19 cellular contexts compared by ENCODE assay signal in the genomic region with DNA sequence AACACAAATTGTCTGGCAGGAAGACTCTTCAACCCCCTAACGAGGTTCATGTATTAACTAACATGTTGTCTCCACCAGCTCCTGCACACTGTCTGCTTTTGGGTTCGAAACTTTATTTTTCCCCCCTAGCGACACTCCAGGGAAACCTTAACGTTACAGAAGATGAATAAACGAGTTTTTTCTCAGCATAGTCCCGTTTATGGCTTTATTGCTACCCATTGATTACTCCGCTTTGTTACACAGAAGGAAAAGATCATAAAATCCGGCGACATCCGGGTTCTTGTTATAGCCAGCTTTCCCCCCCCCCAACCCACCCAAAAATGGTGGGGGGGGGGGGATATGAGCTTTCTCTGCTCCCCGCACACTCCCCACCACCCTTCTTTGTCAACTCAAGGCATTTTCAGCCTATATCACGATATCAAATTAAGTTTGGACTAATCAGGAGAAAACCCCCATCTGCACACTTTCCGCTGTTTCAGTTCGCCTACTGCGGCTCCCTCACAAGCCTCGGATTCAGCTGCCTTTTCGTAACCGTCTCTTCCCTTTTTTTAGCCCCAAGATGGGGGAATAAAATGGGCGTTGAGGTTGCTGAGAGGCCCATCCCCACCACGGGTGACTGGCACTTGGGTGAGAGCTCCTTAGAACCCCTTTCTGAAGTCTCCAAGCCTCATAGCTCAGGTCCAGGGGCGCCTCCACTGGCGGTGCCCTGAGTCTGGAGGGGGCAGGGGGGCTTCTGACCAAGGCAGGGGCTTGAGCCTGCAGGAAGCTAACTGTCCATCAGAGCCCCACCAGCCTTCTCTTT. TPM values are rescaled to one million over a fixed set of nuclear protein-coding genes. Genes with fewer than 3 reads are reported as not detected.
DNase-seq lines count a peak whose midpoint lies in the region; ATAC-seq, FAIRE-seq and TF ChIP-seq lines count a peak whose summit lies in the region.
"Had no signal": no experiment of that assay in that cellular context is flagged by ENCODE, and none has a peak within 500 bp of the region (broad histone marks: within the 10 kb centered on the region; RNA-seq: fewer than 3 reads in every experiment).

No MANE protein-coding gene starts in this region.

- H3K79me1 ChIP-seq in IMR-90 (ENCODE audit: low read depth in 1 of 2, low read length in 2 of 2), result no peaks in the 10 kb centered on the region

- H3K4me3 ChIP-seq in IMR-90 (ENCODE audit: insufficient read depth, low read depth, low read length), result no peak overlapping the region
- peak overlapping the region in 1 of 2 experiments; percentile 39; a peak in 3 of 4 replicates for H3K4me3 ChIP-seq in Panc1 (ENCODE audit: low read depth in 2 of 2, low read length in 2 of 2)
- no peak overlapping the region for H3K4me3 ChIP-seq in kidney (ENCODE audit: low read length in 2 of 2)
- H3K4me3 ChIP-seq in skeletal muscle tissue (ENCODE audit: low read length in 3 of 3), result peak overlapping the region; percentile 11 to 53 (median 37)
- H3K4me3 ChIP-seq: BLaER1, HAP-1, PC-9, thoracic aorta had no signal

- H3K56ac ChIP-seq in IMR-90 (ENCODE audit: extremely low read depth, insufficient read depth, low read length), result no peak overlapping the region

- FAIRE-seq in kidney (lab: Jason Lieb, UNC), result no peak

- dilution Hi-C loops in IMR-90 (cut with HindIII; ENCODE audit: low sequenced_read_pairs, unreplicated experiment), result no loop called here

- H3K4me1 ChIP-seq in IMR-90 (ENCODE audit: control insufficient read depth, insufficient read depth, low read length) (no peaks in the 10 kb centered on the region), Panc1 (ENCODE audit: control insufficient read depth, insufficient read depth, low read length) (peaks cover 98% of the 10 kb centered on the region), kidney (ENCODE audit: control insufficient read depth in 1 of 2, insufficient read depth in 1 of 2, low read depth in 1 of 2, low read length in 2 of 2) (peaks cover 4 to 8% of the 10 kb centered on the region in 2 donors), skeletal muscle tissue (ENCODE audit: control insufficient read depth in 3 of 3, insufficient read depth in 3 of 3, low read length in 3 of 3) (peaks cover 59 to 68% (median 67%) of the 10 kb centered on the region in 3 donors)
- H3K4me1 ChIP-seq: BLaER1 had no signal

- DNase-seq in IMR-90, result no peak
- no peak for DNase-seq in Panc1 (ENCODE audit: low read depth, low spot score)
- peak; percentile 47 for DNase-seq in kidney
- no peak for DNase-seq in SK-N-DZ (ENCODE audit: low spot score)
- no peak for DNase-seq in sciatic nerve (ENCODE audit: low spot score)
- DNase-seq: activated CD4-positive, alpha-beta memory T cell treated with anti-CD3 and anti-CD28 coated beads, Interleukin-2, amount 10 ng/mL, durations not matched to agents 7 days and 5 days; amniotic stem cell; naive thymus-derived CD8-positive, alpha-beta T cell; NCI-H1694 treated with DMSO at 0.1 percent for 48 hours; NCI-H510A treated with DMSO at 0.1 percent for 48 hours; PC-9; stimulated activated CD4-positive, alpha-beta T cell treated with anti-CD3 and anti-CD28 coated beads, Interleukin-2, amount 100 ng/mL, for 48 hours had no signal

- H2BK5ac ChIP-seq in IMR-90 (ENCODE audit: low read depth, low read length, poor library complexity, severe bottlenecking), result no peak overlapping the region

- no peak overlapping the region for H3K4ac ChIP-seq in IMR-90 (ENCODE audit: low read depth, low read length)

- H2BK20ac ChIP-seq in IMR-90 (ENCODE audit: low read depth, low read length), result no peak overlapping the region

- H4K8ac ChIP-seq in IMR-90 (ENCODE audit: low read depth in 2 of 2, low read length in 2 of 2), result no peak overlapping the region

- no peak overlapping the region for H2BK15ac ChIP-seq in IMR-90 (ENCODE audit: low read depth, low read length)

- no peak overlapping the region for H4K91ac ChIP-seq in IMR-90 (ENCODE audit: insufficient read depth, low read depth, low read length)

- H2AK9ac ChIP-seq in IMR-90 (replicated peaks; ENCODE audit: low read depth, low read length, poor library complexity), result no peak overlapping the region

- TF ChIP-seq CTCF in IMR-90 (conservative IDR thresholded peaks at IDR 0.05; ENCODE audit: low read depth, low read length), result no peak
- TF ChIP-seq CTCF in Panc1 (IDR thresholded peaks at IDR 0.05), result no peak
- TF ChIP-seq CTCF in kidney (IDR thresholded peaks at IDR 0.05; ENCODE audit: borderline replicate concordance, extremely low read depth, insufficient read depth), result no peak

- H3K36me3 ChIP-seq in IMR-90 (ENCODE audit: control insufficient read depth, insufficient read depth, low read length), result no peaks in the 10 kb centered on the region
- H3K36me3 ChIP-seq in Panc1 (ENCODE audit: control insufficient read depth, insufficient read depth, low read length), result peaks cover 4% of the 10 kb centered on the region; the same call in 1 of the 2 replicates
- H3K36me3 ChIP-seq in kidney (ENCODE audit: control insufficient read depth in 1 of 2, insufficient read depth in 2 of 2, low read length in 2 of 2), result peaks cover 0 to 4% of the 10 kb centered on the region in 2 donors
- peaks cover 0 to 3% (median 2%) of the 10 kb centered on the region in 3 donors for H3K36me3 ChIP-seq in skeletal muscle tissue (ENCODE audit: control insufficient read depth in 3 of 3, insufficient read depth in 3 of 3, low read length in 3 of 3)
- H3K36me3 ChIP-seq: BLaER1, HAP-1 had no signal

- no peaks in the 10 kb centered on the region for H3K9me3 ChIP-seq in IMR-90 (ENCODE audit: control insufficient read depth, insufficient read depth, low read length)
- no peaks in the 10 kb centered on the region for H3K9me3 ChIP-seq in Panc1 (ENCODE audit: control insufficient read depth, insufficient read depth, low read depth, low read length)
- no peaks in the 10 kb centered on the region for H3K9me3 ChIP-seq in kidney (ENCODE audit: control insufficient read depth in 1 of 2, low read length in 2 of 2)
- no peaks in the 10 kb centered on the region for H3K9me3 ChIP-seq in skeletal muscle tissue (ENCODE audit: control insufficient read depth in 3 of 3, low read length in 3 of 3)
- H3K9me3 ChIP-seq: HAP-1, thoracic aorta had no signal

- no peak overlapping the region for H3K4me2 ChIP-seq in IMR-90 (ENCODE audit: low read depth, low read length)
- H3K4me2 ChIP-seq: BLaER1, PC-9 had no signal

- H3K23ac ChIP-seq in IMR-90 (ENCODE audit: low read depth, low read length), result no peak overlapping the region

- in situ Hi-C loops in IMR-90 (cut with MboI; ENCODE audit: low sequenced_read_pairs) (no loop called here), Panc1 (cut with HindIII; ENCODE audit: low pct_unique_long_range_greater_than_20kb, low sequenced_read_pairs) (no loop called here)

- POLR2A ChIA-PET in IMR-90 (lab: Charles Lee; ENCODE audit: unreplicated experiment), result no interaction called here
- POLR2A ChIA-PET in Panc1 (lab: Charles Lee), result interaction anchor here (0.6 to 0.9 kb wide), 3 partner anchors 9 to 125 kb away, joined by 3 to 17 read pairs (median 3); no protein-coding TSS in a partner anchor

- peak overlapping the region; percentile 38 for H2AFZ ChIP-seq in IMR-90 (replicated peaks; ENCODE audit: low read length, poor library complexity)
- H2AFZ ChIP-seq: PC-9 had no signal

- H4K5ac ChIP-seq in IMR-90 (ENCODE audit: low read depth, low read length), result no peak overlapping the region

- no TSS peak for BruUV-seq in IMR-90 (replicated peaks; lab: Mats Ljungman, UMichigan)
- BruUV-seq in Panc1 (replicated peaks; lab: Mats Ljungman, UMichigan), result TSS peak; percentile 23

- no CpG with 5 or more reads among the region's 22 CpGs for WGBS in IMR-90 (ENCODE audit: extremely low coverage in 2 of 2, insufficient read length in 1 of 2), 2 experiments

- no peaks in the 10 kb centered on the region for H4K20me1 ChIP-seq in IMR-90 (ENCODE audit: insufficient read depth, low read length)

- no peak overlapping the region for H3K14ac ChIP-seq in IMR-90 (replicated peaks; ENCODE audit: low read depth, low read length)

- intact Hi-C loops in IMR-90 (cut with micrococcal nuclease) (no loop called here), Panc1 (cut with micrococcal nuclease; ENCODE audit: unreplicated experiment) (no loop called here), kidney (cut with DNase I) (loop anchor here (5.0 kb wide), 1 partner anchor 165 kb away; no protein-coding TSS in a partner anchor), sciatic nerve (cut with DNase I) (loop anchor here (2.0 kb wide), 1 partner anchor 170 kb away; no protein-coding TSS in a partner anchor)

- ATAC-seq in IMR-90 (ENCODE audit: low read depth) (no peak), Panc1 (no peak), GM18861 (IDR thresholded peaks at IDR 0.05; ENCODE audit: unreplicated experiment) (no peak), sciatic nerve (no peak), GM21423 (IDR thresholded peaks at IDR 0.05; ENCODE audit: unreplicated experiment) (no peak)
- ATAC-seq: naive thymus-derived CD8-positive, alpha-beta T cell had no signal

- no peak overlapping the region for H3K18ac ChIP-seq in IMR-90 (ENCODE audit: low read depth, low read length)

- TF ChIP-seq POLR2A in IMR-90 (IDR thresholded peaks at IDR 0.05; ENCODE audit: low read depth, low read length), result no peak

- H2BK120ac ChIP-seq in IMR-90 (ENCODE audit: low read depth, low read length), result no peak overlapping the region

- no peak for TF ChIP-seq RAD21 in IMR-90 (IDR thresholded peaks at IDR 0.05; ENCODE audit: low read length)

- no peak overlapping the region for H3K9ac ChIP-seq in IMR-90 (ENCODE audit: low read depth, low read length)
- no peak overlapping the region for H3K9ac ChIP-seq in kidney (ENCODE audit: low read length in 2 of 2)
- peak overlapping the region; percentile 71 to 88 (median 85) for H3K9ac ChIP-seq in skeletal muscle tissue (ENCODE audit: low read depth in 1 of 3, low read length in 3 of 3)
- H3K9ac ChIP-seq: BLaER1 had no signal

- H3K27me3 ChIP-seq in IMR-90 (ENCODE audit: control insufficient read depth, insufficient read depth, low read length) (peaks cover 82% of the 10 kb centered on the region), Panc1 (ENCODE audit: control insufficient read depth, insufficient read depth, low read length) (no peaks in the 10 kb centered on the region), skeletal muscle tissue (ENCODE audit: control insufficient read depth in 3 of 3, insufficient read depth in 3 of 3, low read length in 3 of 3) (peaks cover 0 to 3% (median 0%) of the 10 kb centered on the region in 3 donors)

- no peak overlapping the region for H3K27ac ChIP-seq in IMR-90 (ENCODE audit: insufficient read depth, low read length)
- peak overlapping the region; percentile 95 for H3K27ac ChIP-seq in Panc1 (ENCODE audit: low read length)
- peak overlapping the region in 1 of 2 donors; percentile 36 for H3K27ac ChIP-seq in kidney (ENCODE audit: low read depth in 2 of 2, low read length in 2 of 2)
- peak overlapping the region; percentile 99 for H3K27ac ChIP-seq in skeletal muscle tissue (ENCODE audit: low read depth, low read length)
- H3K27ac ChIP-seq: BLaER1, PC-9 had no signal

- H2AK5ac ChIP-seq in IMR-90 (ENCODE audit: low read depth, low read length), result no peak overlapping the region

- CTCF ChIA-PET in IMR-90 (lab: Yijun Ruan, JAX) (interaction anchor here (2.4 kb wide), 1 partner anchor 180 kb away, joined by 7 read pairs; no protein-coding TSS in a partner anchor), Panc1 (lab: Charles Lee) (interaction anchor here (0.7 to 2.1 kb wide), 5 partner anchors 18 to 175 kb away, joined by 3 to 10 read pairs (median 4); partner anchors contain the start of genes HOXC10 and HOXC8)

- H3K9me1 ChIP-seq in IMR-90 (ENCODE audit: insufficient read depth, low read length), result no peaks in the 10 kb centered on the region

RNA-seq across cellular contexts. Expression of gene HOXC6, which starts 1.4 kb away (rescaled TPM):
- total RNA-seq in IMR-90 (2012; rRNA removed), result not detected in 2 replicates
- polyA plus RNA-seq in IMR-90 (2012; rRNA removed), result 1.1 TPM in 2 replicates
- polyA plus RNA-seq in IMR-90 (2012; cell fraction: cytosol; rRNA removed), result 0.34 and 0.99 TPM in 2 replicates
- polyA plus RNA-seq in IMR-90 (2012; cell fraction: nucleus; rRNA removed; ENCODE audit: low replicate concordance), result 2.4 and 3.6 TPM in 2 replicates
- 52.2 TPM for total RNA-seq in Panc1 (2021; ENCODE audit: unreplicated experiment)
- 46.1 TPM for polyA plus RNA-seq in Panc1 (2012; ENCODE audit: insufficient read length)
- total RNA-seq in kidney, result 22.0 TPM
- 11.4 TPM for polyA plus RNA-seq in kidney (ENCODE audit: insufficient read depth, low read depth, low replicate concordance)
- total RNA-seq in skeletal muscle tissue, result 2.6 TPM
- polyA plus RNA-seq in SK-N-DZ (2014; cell fraction: cytosol; rRNA removed), result 0.68 and 0.74 TPM in 2 replicates
- 0.87 TPM in 1 of 2 replicates, not detected in the other for polyA plus RNA-seq in SK-N-DZ (2014; cell fraction: nucleus; rRNA removed)
- total RNA-seq in sciatic nerve, result 35.3 TPM
- total RNA-seq: activated CD4-positive, alpha-beta memory T cell treated with anti-CD3 and anti-CD28 coated beads, Interleukin-2, amount 10 ng/mL, durations not matched to agents 7 days and 5 days; naive thymus-derived CD8-positive, alpha-beta T cell; thoracic aorta had no signal
- polyA plus RNA-seq: liver; naive thymus-derived CD8-positive, alpha-beta T cell had no signal

RNA-seq across cellular contexts. Expression of gene HOXC5, which starts 6.0 kb away (rescaled TPM):
- total RNA-seq in IMR-90 (2012; rRNA removed) (not detected in 2 replicates), Panc1 (2021; ENCODE audit: unreplicated experiment) (5.0 TPM), kidney (4.8 TPM), skeletal muscle tissue (0.52 TPM), sciatic nerve (5.6 TPM)
- polyA plus RNA-seq in IMR-90 (2012; rRNA removed) (not detected in 2 replicates), kidney (ENCODE audit: insufficient read depth, low read depth, low replicate concordance) (0.24 TPM)
- polyA plus RNA-seq in IMR-90 (2012; cell fraction: cytosol; rRNA removed), result 0.02 TPM in 1 of 2 replicates, not detected in the other
- 0.17 and 0.26 TPM in 2 replicates for polyA plus RNA-seq in IMR-90 (2012; cell fraction: nucleus; rRNA removed; ENCODE audit: low replicate concordance)
- 0.76 TPM for polyA plus RNA-seq in Panc1 (2012; ENCODE audit: insufficient read length)
- 1.6 TPM in 1 of 2 replicates, not detected in the other for polyA plus RNA-seq in SK-N-DZ (2014; cell fraction: cytosol; rRNA removed)
- 0.09 TPM in 1 of 2 replicates, not detected in the other for polyA plus RNA-seq in SK-N-DZ (2014; cell fraction: nucleus; rRNA removed)
- total RNA-seq: activated CD4-positive, alpha-beta memory T cell treated with anti-CD3 and anti-CD28 coated beads, Interleukin-2, amount 10 ng/mL, durations not matched to agents 7 days and 5 days; liver; naive thymus-derived CD8-positive, alpha-beta T cell had no signal
- polyA plus RNA-seq: liver; naive thymus-derived CD8-positive, alpha-beta T cell had no signal

RNA-seq across cellular contexts. Expression of gene HOXC8, which starts 18.1 kb away (rescaled TPM):
- total RNA-seq in IMR-90 (2012; rRNA removed), result 0.18 and 0.28 TPM in 2 replicates
- polyA plus RNA-seq in IMR-90 (2012; rRNA removed), result 1.3 and 1.4 TPM in 2 replicates
- 0.71 and 0.99 TPM in 2 replicates for polyA plus RNA-seq in IMR-90 (2012; cell fraction: cytosol; rRNA removed)
- polyA plus RNA-seq in IMR-90 (2012; cell fraction: nucleus; rRNA removed; ENCODE audit: low replicate concordance), result 0.24 and 0.28 TPM in 2 replicates
- 15.3 TPM for total RNA-seq in Panc1 (2021; ENCODE audit: unreplicated experiment)
- polyA plus RNA-seq in Panc1 (2012; ENCODE audit: insufficient read length), result 9.5 TPM
- total RNA-seq in kidney, result 9.0 TPM
- polyA plus RNA-seq in kidney (ENCODE audit: insufficient read depth, low read depth, low replicate concordance), result 2.1 TPM
- 0.52 TPM for total RNA-seq in skeletal muscle tissue
- not detected in 2 replicates for polyA plus RNA-seq in SK-N-DZ (2014; cell fraction: cytosol; rRNA removed)
- polyA plus RNA-seq in SK-N-DZ (2014; cell fraction: nucleus; rRNA removed), result not detected in 2 replicates
- 7.0 TPM for total RNA-seq in sciatic nerve
- total RNA-seq: activated CD4-positive, alpha-beta memory T cell treated with anti-CD3 and anti-CD28 coated beads, Interleukin-2, amount 10 ng/mL, durations not matched to agents 7 days and 5 days; liver; naive thymus-derived CD8-positive, alpha-beta T cell; thoracic aorta had no signal
- polyA plus RNA-seq: liver; naive thymus-derived CD8-positive, alpha-beta T cell had no signal

RNA-seq across cellular contexts. Expression of gene HOXC4, which starts 26.8 kb away (rescaled TPM):
- total RNA-seq in IMR-90 (2012; rRNA removed), result under 0.01 TPM in 1 of 2 replicates, not detected in the other
- 0.23 and 0.26 TPM in 2 replicates for polyA plus RNA-seq in IMR-90 (2012; rRNA removed)
- polyA plus RNA-seq in IMR-90 (2012; cell fraction: cytosol; rRNA removed), result 0.18 and 0.31 TPM in 2 replicates
- 0.71 and 1.5 TPM in 2 replicates for polyA plus RNA-seq in IMR-90 (2012; cell fraction: nucleus; rRNA removed; ENCODE audit: low replicate concordance)
- total RNA-seq in Panc1 (2021; ENCODE audit: unreplicated experiment), result 22.7 TPM
- 25.2 TPM for polyA plus RNA-seq in Panc1 (2012; ENCODE audit: insufficient read length)
- 24.5 TPM for total RNA-seq in kidney
- polyA plus RNA-seq in kidney (ENCODE audit: insufficient read depth, low read depth, low replicate concordance), result 13.9 TPM
- 1.0 TPM for total RNA-seq in skeletal muscle tissue
- 4.8 and 5.1 TPM in 2 replicates for polyA plus RNA-seq in SK-N-DZ (2014; cell fraction: cytosol; rRNA removed)
- polyA plus RNA-seq in SK-N-DZ (2014; cell fraction: nucleus; rRNA removed), result 3.3 and 7.9 TPM in 2 replicates
- total RNA-seq in sciatic nerve, result 23.6 TPM
- total RNA-seq: liver had no signal

RNA-seq across cellular contexts. Expression of gene HOXC9, which starts 26.9 kb away (rescaled TPM):
- not detected in 2 replicates for total RNA-seq in IMR-90 (2012; rRNA removed)
- 0.13 and 0.26 TPM in 2 replicates for polyA plus RNA-seq in IMR-90 (2012; rRNA removed)
- polyA plus RNA-seq in IMR-90 (2012; cell fraction: cytosol; rRNA removed), result 0.41 and 0.46 TPM in 2 replicates
- 0.13 and 0.21 TPM in 2 replicates for polyA plus RNA-seq in IMR-90 (2012; cell fraction: nucleus; rRNA removed; ENCODE audit: low replicate concordance)
- 37.2 TPM for total RNA-seq in Panc1 (2021; ENCODE audit: unreplicated experiment)
- 41.2 TPM for polyA plus RNA-seq in Panc1 (2012; ENCODE audit: insufficient read length)
- total RNA-seq in kidney, result 16.5 TPM
- 11.7 TPM for polyA plus RNA-seq in kidney (ENCODE audit: insufficient read depth, low read depth, low replicate concordance)
- 4.2 TPM for total RNA-seq in skeletal muscle tissue
- 1.4 TPM in 1 of 2 replicates, not detected in the other for polyA plus RNA-seq in SK-N-DZ (2014; cell fraction: cytosol; rRNA removed)
- 0.25 TPM in 1 of 2 replicates, not detected in the other for polyA plus RNA-seq in SK-N-DZ (2014; cell fraction: nucleus; rRNA removed)
- total RNA-seq in sciatic nerve, result 10.2 TPM
- total RNA-seq: activated CD4-positive, alpha-beta memory T cell treated with anti-CD3 and anti-CD28 coated beads, Interleukin-2, amount 10 ng/mL, durations not matched to agents 7 days and 5 days; liver; naive thymus-derived CD8-positive, alpha-beta T cell; thoracic aorta had no signal
- polyA plus RNA-seq: liver; naive thymus-derived CD8-positive, alpha-beta T cell had no signal

Comparison
In these comparisons a context has a peak if more than half of its experiments do, and no peak if none do; other contexts are left out.
1. H3K4me3 ChIP-seq: peak in skeletal muscle tissue (3 of 3); none in IMR-90 (single experiment) and kidney (0 of 2).
2. H3K9ac ChIP-seq: peak in skeletal muscle tissue (3 of 3); none in IMR-90 (single experiment) and kidney (0 of 2).
3. intact Hi-C loops: an anchor here in kidney (5.0 kb wide) and sciatic nerve (2.0 kb wide); none called in IMR-90 and Panc1.